Comparison of ENCODE assay signal across 12 cellular contexts in genomic region chr3:190581041-190581501, GRCh38.
DNase-seq lines count a peak whose midpoint lies in the region; ATAC-seq and TF ChIP-seq lines count a peak whose summit lies in the region.
"Had no signal": no experiment of that assay in that cellular context is flagged by ENCODE, and none has a peak within 500 bp of the region (broad histone marks: within the 10 kb centered on the region; RNA-seq: fewer than 3 reads in every experiment).

No MANE protein-coding gene starts in this region.

- no peak overlapping the region for H3K4me3 ChIP-seq in AG10803 (ENCODE audit: low read length)
- no peak overlapping the region for H3K4me3 ChIP-seq in WERI-Rb-1 (ENCODE audit: low read depth, low read length)
- H3K4me3 ChIP-seq in CD8-positive, alpha-beta T cell (ENCODE audit: low read depth, low read length), result no peak overlapping the region
- H3K4me3 ChIP-seq: neural progenitor cell had no signal

- H3K4me1 Mint-ChIP-seq in CD8-positive, alpha-beta T cell (ENCODE audit: low read depth), result peaks cover 4% of the 10 kb centered on the region

- no peak overlapping the region for H3K4me3 Mint-ChIP-seq in CD8-positive, alpha-beta T cell
- H3K4me3 Mint-ChIP-seq: neural progenitor cell had no signal

- no peaks in the 10 kb centered on the region for H3K9me3 ChIP-seq in WERI-Rb-1 (ENCODE audit: severe bottlenecking)
- no peaks in the 10 kb centered on the region for H3K9me3 ChIP-seq in CD8-positive, alpha-beta T cell (ENCODE audit: low read length)

- intact Hi-C loops in CD8-positive, alpha-beta T cell (cut with DNase I, micrococcal nuclease), result no loop called here

- H3K27ac Mint-ChIP-seq in CD8-positive, alpha-beta T cell, result no peak overlapping the region
- H3K27ac Mint-ChIP-seq: neural progenitor cell had no signal

- H3K27me3 ChIP-seq in WERI-Rb-1 (ENCODE audit: insufficient read depth, low read depth, severe bottlenecking), result no peaks in the 10 kb centered on the region
- H3K27me3 ChIP-seq in CD8-positive, alpha-beta T cell (ENCODE audit: insufficient read depth, low read length), result no peaks in the 10 kb centered on the region
- H3K27me3 ChIP-seq: neural progenitor cell had no signal

- H3K36me3 Mint-ChIP-seq in CD8-positive, alpha-beta T cell, result peaks cover 14% of the 10 kb centered on the region
- H3K36me3 Mint-ChIP-seq: neural progenitor cell had no signal

- DNase-seq in AG10803 (ENCODE audit: low read depth) (peak; percentile 36), iris pigment epithelial cell (ENCODE audit: low read depth) (peak; percentile 43), WERI-Rb-1 (no peak), NCI-H524 treated with DMSO at 0.1 percent for 48 hours (lab: John Stamatoyannopoulos, UW) (no peak)
- no peak for DNase-seq in CD8-positive, alpha-beta T cell
- no peak for DNase-seq in stimulated activated CD4-positive, alpha-beta T cell treated with anti-CD3 and anti-CD28 coated beads, Interleukin-4, amount 100 ng/mL, for 1 hour
- DNase-seq: amygdala; NCI-H146; stimulated activated CD4-positive, alpha-beta T cell treated with anti-CD3 and anti-CD28 coated beads, Interleukin-2, amount 100 ng/mL, for 24 hours had no signal

- no peaks in the 10 kb centered on the region for H3K36me3 ChIP-seq in WERI-Rb-1
- no peaks in the 10 kb centered on the region for H3K36me3 ChIP-seq in CD8-positive, alpha-beta T cell (ENCODE audit: insufficient read depth, low read length)
- H3K36me3 ChIP-seq: neural progenitor cell had no signal

- H3K4me1 ChIP-seq in CD8-positive, alpha-beta T cell (ENCODE audit: insufficient read depth, low read length), result no peaks in the 10 kb centered on the region
- H3K4me1 ChIP-seq: neural progenitor cell had no signal

- peaks cover 6% of the 10 kb centered on the region for H3K9me3 Mint-ChIP-seq in CD8-positive, alpha-beta T cell
- H3K9me3 Mint-ChIP-seq: neural progenitor cell had no signal

- H3K27me3 Mint-ChIP-seq in CD8-positive, alpha-beta T cell (ENCODE audit: low read depth), result no peaks in the 10 kb centered on the region

- TF ChIP-seq CTCF in AG10803 (conservative IDR thresholded peaks at IDR 0.05; ENCODE audit: low read length) (no peak), VCaP (conservative IDR thresholded peaks at IDR 0.05) (no peak), WERI-Rb-1 (IDR thresholded peaks at IDR 0.05; ENCODE audit: low read depth, low read length) (no peak)
- no peak for TF ChIP-seq CTCF in CD8-positive, alpha-beta T cell (IDR thresholded peaks at IDR 0.05)

- CTCF ChIA-PET in CD8-positive, alpha-beta T cell (lab: Charles Lee), result no interaction called here

- H3K27ac ChIP-seq in VCaP (peak overlapping the region; percentile 60), WERI-Rb-1 (no peak overlapping the region)
- no peak overlapping the region for H3K27ac ChIP-seq in CD8-positive, alpha-beta T cell (ENCODE audit: low read depth, low read length)
- H3K27ac ChIP-seq: neural progenitor cell had no signal

- POLR2A ChIA-PET in CD8-positive, alpha-beta T cell (lab: Charles Lee), result no interaction called here

- ATAC-seq in HG03354 (IDR thresholded peaks at IDR 0.05; ENCODE audit: poor library complexity, severe bottlenecking, unreplicated experiment), result peak; percentile 60
- ATAC-seq in CD8-positive, alpha-beta T cell, result no peak

Comparison
In these comparisons a context has a peak if more than half of its experiments do, and no peak if none do; other contexts are left out.
1. DNase-seq: peak in AG10803 (single experiment) and iris pigment epithelial cell (single experiment); none in WERI-Rb-1 (single experiment), CD8-positive, alpha-beta T cell (0 of 7), NCI-H524 treated with DMSO at 0.1 percent for 48 hours (single experiment) and stimulated activated CD4-positive, alpha-beta T cell treated with anti-CD3 and anti-CD28 coated beads, Interleukin-4, amount 100 ng/mL, for 1 hour (single experiment).